ENCODE assay signal across 26 cellular contexts in genomic region chr16:9820481-9821246, GRCh38.
DNase-seq lines count a peak whose midpoint lies in the region; ATAC-seq, FAIRE-seq and TF ChIP-seq lines count a peak whose summit lies in the region.
"Had no signal": no experiment of that assay in that cellular context is flagged by ENCODE, and none has a peak within 500 bp of the region (broad histone marks: within the 10 kb centered on the region; RNA-seq: fewer than 3 reads in every experiment).

No MANE protein-coding gene starts in this region.

- peak overlapping the region; percentile 26 for H3K4me3 Mint-ChIP-seq in WTC11
- no peak overlapping the region for H3K4me3 Mint-ChIP-seq in glutamatergic neuron (ENCODE audit: unreplicated experiment)
- H3K4me3 Mint-ChIP-seq in nephron progenitor cell, result no peak overlapping the region
- H3K4me3 Mint-ChIP-seq: activated CD4-positive, alpha-beta memory T cell treated with anti-CD3 and anti-CD28 coated beads for 36 hours; activated naive CD4-positive, alpha-beta T cell treated with anti-CD3 and anti-CD28 coated beads, Interleukin-2, amount 50 U/mL, for 24 hours; activated T-cell treated with anti-CD3 and anti-CD28 coated beads, Interleukin-2, amount 50 U/mL, for 24 hours; CD14-positive monocyte; dendritic cell treated with granulocyte-macrophage colony-stimulating factor and Interleukin-4, amounts not matched to agents 40 ng/mL and 50 ng/mL, for 4 days; memory B cell; stimulated activated naive B cell treated with anti-CD40 and anti-IgM and Interleukin-4, amounts not matched to agents 10 μg/mL and 1 μg/mL and 100 μg/mL, for 72 hours; T-cell had no signal

- FAIRE-seq in D721Med (lab: Jason Lieb, UNC), result no peak
- FAIRE-seq: islet of Langerhans had no signal

- H3K36me3 Mint-ChIP-seq in WTC11 (no peaks in the 10 kb centered on the region), glutamatergic neuron (ENCODE audit: unreplicated experiment) (no peaks in the 10 kb centered on the region), nephron progenitor cell (ENCODE audit: low read depth) (no peaks in the 10 kb centered on the region)
- H3K36me3 Mint-ChIP-seq: activated CD4-positive, alpha-beta memory T cell treated with anti-CD3 and anti-CD28 coated beads for 36 hours; activated naive CD4-positive, alpha-beta T cell treated with anti-CD3 and anti-CD28 coated beads, Interleukin-2, amount 50 U/mL, for 24 hours; CD14-positive monocyte; memory B cell; stimulated activated naive B cell treated with anti-CD40 and anti-IgM and Interleukin-4, amounts not matched to agents 10 μg/mL and 1 μg/mL and 100 μg/mL, for 72 hours; T-cell had no signal

- H3K27ac Mint-ChIP-seq in WTC11 (peak overlapping the region; percentile 98), glutamatergic neuron (ENCODE audit: unreplicated experiment) (no peak overlapping the region), nephron progenitor cell (no peak overlapping the region)
- H3K27ac Mint-ChIP-seq: activated CD4-positive, alpha-beta memory T cell treated with anti-CD3 and anti-CD28 coated beads for 36 hours; activated naive CD4-positive, alpha-beta T cell treated with anti-CD3 and anti-CD28 coated beads, Interleukin-2, amount 50 U/mL, for 24 hours; activated T-cell treated with anti-CD3 and anti-CD28 coated beads, Interleukin-2, amount 50 U/mL, for 24 hours; CD14-positive monocyte; dendritic cell treated with granulocyte-macrophage colony-stimulating factor and Interleukin-4, amounts not matched to agents 40 ng/mL and 50 ng/mL, for 4 days; memory B cell; stimulated activated naive B cell treated with anti-CD40 and anti-IgM and Interleukin-4, amounts not matched to agents 10 μg/mL and 1 μg/mL and 100 μg/mL, for 72 hours; T-cell had no signal

- CTCF ChIA-PET in WTC11 (lab: Charles Lee), result interaction anchor here (1.2 kb wide), 1 partner anchor 139 kb away, joined by 4 read pairs; no protein-coding TSS in a partner anchor
- CTCF ChIA-PET in RWPE1 (lab: Yijun Ruan, JAX), result no interaction called here

- peaks cover 93% of the 10 kb centered on the region for H3K4me1 Mint-ChIP-seq in WTC11
- peaks cover 20% of the 10 kb centered on the region for H3K4me1 Mint-ChIP-seq in glutamatergic neuron (ENCODE audit: low read depth, unreplicated experiment)
- H3K4me1 Mint-ChIP-seq in nephron progenitor cell, result peaks cover 13% of the 10 kb centered on the region
- H3K4me1 Mint-ChIP-seq: activated naive CD4-positive, alpha-beta T cell treated with anti-CD3 and anti-CD28 coated beads, Interleukin-2, amount 50 U/mL, for 24 hours; CD14-positive monocyte; memory B cell; stimulated activated naive B cell treated with anti-CD40 and anti-IgM and Interleukin-4, amounts not matched to agents 10 μg/mL and 1 μg/mL and 100 μg/mL, for 72 hours; T-cell had no signal

- peak; percentile 7 for TF ChIP-seq CTCF in D721Med (IDR thresholded peaks at IDR 0.05; ENCODE audit: insufficient read depth, missing control alignments)
- no peak for TF ChIP-seq CTCF in WTC11 (IDR thresholded peaks at IDR 0.05)
- no peak for TF ChIP-seq CTCF in glutamatergic neuron (IDR thresholded peaks at IDR 0.05; ENCODE audit: partially characterized antibody, unreplicated experiment)
- TF ChIP-seq CTCF in nephron progenitor cell (IDR thresholded peaks at IDR 0.05), result peak; percentile 46
- no peak for TF ChIP-seq CTCF in RWPE1 (conservative IDR thresholded peaks at IDR 0.05; ENCODE audit: low read depth)

- POLR2A ChIA-PET in WTC11 (lab: Charles Lee) (no interaction called here), RWPE1 (lab: Yijun Ruan, JAX; ENCODE audit: low non-redundant PET) (no interaction called here)

- DNase-seq in D721Med (ENCODE audit: insufficient read length, low spot score) (no peak), WTC11 (ENCODE audit: low spot score) (peak; percentile 65), glutamatergic neuron (peak; percentile 20), nephron progenitor cell (peak; percentile 20), RWPE1 (ENCODE audit: low spot score) (no peak), Kasumi-1 (lab: John Stamatoyannopoulos, UW) (no peak)
- DNase-seq: activated CD4-positive, alpha-beta memory T cell treated with anti-CD3 and anti-CD28 coated beads for 36 hours; activated T-cell treated with anti-CD3 and anti-CD28 coated beads, Interleukin-2, amount 50 U/mL, for 24 hours; brain microvascular endothelial cell; erythroblast; IMR-90; MV-4-11; NCI-H2029; NCI-H510A; right cardiac atrium; SHP77; stimulated activated naive B cell treated with anti-CD40 and anti-IgM and Interleukin-4, amounts not matched to agents 10 μg/mL and 1 μg/mL and 100 μg/mL, for 72 hours; T-cell had no signal

- peak; percentile 83 for ATAC-seq in WTC11
- ATAC-seq in GM21737 (IDR thresholded peaks at IDR 0.05; ENCODE audit: unreplicated experiment), result no peak
- ATAC-seq in HG03159 (IDR thresholded peaks at IDR 0.05; ENCODE audit: unreplicated experiment), result no peak
- ATAC-seq: right cardiac atrium; stimulated activated naive B cell treated with anti-CD40 and anti-IgM and Interleukin-4, amounts not matched to agents 10 μg/mL and 1 μg/mL and 100 μg/mL, for 72 hours; T-cell had no signal

- H3K9me3 Mint-ChIP-seq in WTC11 (no peaks in the 10 kb centered on the region), glutamatergic neuron (ENCODE audit: unreplicated experiment) (no peaks in the 10 kb centered on the region), nephron progenitor cell (no peaks in the 10 kb centered on the region)
- H3K9me3 Mint-ChIP-seq: activated CD4-positive, alpha-beta memory T cell treated with anti-CD3 and anti-CD28 coated beads for 36 hours; activated T-cell treated with anti-CD3 and anti-CD28 coated beads, Interleukin-2, amount 50 U/mL, for 24 hours; dendritic cell treated with granulocyte-macrophage colony-stimulating factor and Interleukin-4, amounts not matched to agents 40 ng/mL and 50 ng/mL, for 4 days; memory B cell; stimulated activated naive B cell treated with anti-CD40 and anti-IgM and Interleukin-4, amounts not matched to agents 10 μg/mL and 1 μg/mL and 100 μg/mL, for 72 hours had no signal

- peaks cover 18% of the 10 kb centered on the region for H3K27me3 Mint-ChIP-seq in WTC11 (ENCODE audit: low read depth)
- H3K27me3 Mint-ChIP-seq in glutamatergic neuron (ENCODE audit: unreplicated experiment), result peaks cover 1% of the 10 kb centered on the region
- H3K27me3 Mint-ChIP-seq in nephron progenitor cell (ENCODE audit: low read depth, poor library complexity), result peaks cover 20% of the 10 kb centered on the region
- H3K27me3 Mint-ChIP-seq: activated CD4-positive, alpha-beta memory T cell treated with anti-CD3 and anti-CD28 coated beads for 36 hours; activated T-cell treated with anti-CD3 and anti-CD28 coated beads, Interleukin-2, amount 50 U/mL, for 24 hours; dendritic cell treated with granulocyte-macrophage colony-stimulating factor and Interleukin-4, amounts not matched to agents 40 ng/mL and 50 ng/mL, for 4 days had no signal

- no peak overlapping the region for H3K27ac ChIP-seq in RWPE1
- H3K27ac ChIP-seq: brain microvascular endothelial cell, tibial nerve had no signal

TF ChIP-seq in WTC11, 78 proteins besides CTCF, POLR2A, EP300 and RAD21:
- no peak for TF ChIP-seq KAT7 (CRISPR knock-in tag; IDR thresholded peaks at IDR 0.05; ENCODE audit: borderline replicate concordance)
- TF ChIP-seq, protein P1, sequence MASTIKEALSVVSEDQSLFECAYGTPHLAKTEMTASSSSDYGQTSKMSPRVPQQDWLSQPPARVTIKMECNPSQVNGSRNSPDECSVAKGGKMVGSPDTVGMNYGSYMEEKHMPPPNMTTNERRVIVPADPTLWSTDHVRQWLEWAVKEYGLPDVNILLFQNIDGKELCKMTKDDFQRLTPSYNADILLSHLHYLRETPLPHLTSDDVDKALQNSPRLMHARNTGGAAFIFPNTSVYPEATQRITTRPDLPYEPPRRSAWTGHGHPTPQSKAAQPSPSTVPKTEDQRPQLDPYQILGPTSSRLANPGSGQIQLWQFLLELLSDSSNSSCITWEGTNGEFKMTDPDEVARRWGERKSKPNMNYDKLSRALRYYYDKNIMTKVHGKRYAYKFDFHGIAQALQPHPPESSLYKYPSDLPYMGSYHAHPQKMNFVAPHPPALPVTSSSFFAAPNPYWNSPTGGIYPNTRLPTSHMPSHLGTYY (CRISPR knock-in tag; IDR thresholded peaks at IDR 0.05), result no peak
- no peak for TF ChIP-seq TCF7 (CRISPR knock-in tag; IDR thresholded peaks at IDR 0.05; ENCODE audit: low read depth)
- TF ChIP-seq FOXP1 (CRISPR knock-in tag; IDR thresholded peaks at IDR 0.05; ENCODE audit: borderline replicate concordance), result no peak
- TF ChIP-seq ZNF416 (CRISPR knock-in tag; IDR thresholded peaks at IDR 0.05), result no peak
- no peak for TF ChIP-seq TEAD1 (CRISPR knock-in tag; IDR thresholded peaks at IDR 0.05)
- TF ChIP-seq RELA (CRISPR knock-in tag; IDR thresholded peaks at IDR 0.05; ENCODE audit: borderline replicate concordance), result no peak
- no peak for TF ChIP-seq NR1H2 (CRISPR knock-in tag; IDR thresholded peaks at IDR 0.05)
- TF ChIP-seq CREB1 (CRISPR knock-in tag; IDR thresholded peaks at IDR 0.05), result no peak
- no peak for TF ChIP-seq ESRRA (CRISPR knock-in tag; IDR thresholded peaks at IDR 0.05; ENCODE audit: borderline replicate concordance)
- no peak for TF ChIP-seq IRF2 (CRISPR knock-in tag; IDR thresholded peaks at IDR 0.05; ENCODE audit: borderline replicate concordance, low read depth)

Comparison
In these comparisons a context has a peak if more than half of its experiments do, and no peak if none do; other contexts are left out.
1. DNase-seq: peak in WTC11 (single experiment), glutamatergic neuron (single experiment) and nephron progenitor cell (single experiment); none in D721Med (single experiment), RWPE1 (single experiment) and Kasumi-1 (0 of 2).
2. CTCF ChIP-seq: peak in D721Med (single experiment) and nephron progenitor cell (single experiment); none in WTC11 (single experiment), glutamatergic neuron (single experiment) and RWPE1 (single experiment).